In the genomic region with DNA sequence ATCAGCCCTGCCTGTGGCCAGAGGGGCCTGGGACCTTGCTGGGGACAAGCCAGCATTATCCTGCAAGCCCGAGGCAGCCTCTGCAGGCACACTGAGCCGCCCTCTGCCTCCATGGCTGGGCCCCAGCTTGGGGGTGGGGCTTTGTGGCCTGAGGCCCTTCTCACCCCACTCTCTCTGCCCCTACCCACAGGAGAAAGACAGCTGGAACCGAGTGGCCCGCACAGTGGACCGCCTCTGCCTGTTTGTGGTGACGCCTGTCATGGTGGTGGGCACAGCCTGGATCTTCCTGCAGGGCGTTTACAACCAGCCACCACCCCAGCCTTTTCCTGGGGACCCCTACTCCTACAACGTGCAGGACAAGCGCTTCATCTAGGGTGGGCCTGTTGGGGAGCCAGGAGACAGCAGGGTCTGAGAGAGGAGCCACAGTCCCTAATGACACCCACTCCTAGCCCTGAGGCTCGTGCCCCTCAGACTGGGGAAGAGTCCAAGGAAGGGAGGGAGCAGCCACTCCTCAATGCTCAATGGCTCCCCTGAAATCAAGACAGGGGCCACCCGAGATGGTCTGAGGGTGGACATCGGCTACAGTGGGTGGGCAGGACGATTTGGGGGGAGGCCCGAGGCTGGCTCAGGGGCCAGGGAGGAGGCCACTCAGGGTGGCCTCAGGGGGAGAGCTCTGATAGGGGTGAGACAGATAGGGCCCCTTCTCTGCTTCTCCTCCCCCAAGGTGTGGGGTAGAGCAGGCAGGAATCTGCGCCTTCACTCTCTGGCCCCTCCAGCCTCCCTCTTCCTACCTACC, we compare ENCODE assay signal across 17 cellular contexts. TPM values are rescaled to one million over a fixed set of nuclear protein-coding genes. Genes with fewer than 3 reads are reported as not detected.
DNase-seq lines count a peak whose midpoint lies in the region; ATAC-seq and TF ChIP-seq lines count a peak whose summit lies in the region.
"Had no signal": no experiment of that assay in that cellular context is flagged by ENCODE, and none has a peak within 500 bp of the region (broad histone marks: within the 10 kb centered on the region; RNA-seq: fewer than 3 reads in every experiment).

No MANE protein-coding gene starts in this region.

- peaks cover 2% of the 10 kb centered on the region for H3K79me1 ChIP-seq in neuronal stem cell (ENCODE audit: low read depth, low read length)

- no peaks in the 10 kb centered on the region for H4K20me1 ChIP-seq in BLaER1

- WGBS in neuronal stem cell (ENCODE audit: extremely low coverage in 2 of 2, insufficient read length in 2 of 2, insufficient replicate concordance in 1 of 2), 2 donors, result no CpG with 5 or more reads among the region's 15 CpGs

- peaks cover 8% of the 10 kb centered on the region for H3K9me3 ChIP-seq in BLaER1
- H3K9me3 ChIP-seq in neuronal stem cell (replicated peaks in 1 of 2; ENCODE audit: control insufficient read depth in 2 of 2, insufficient read depth in 1 of 2, low read depth in 1 of 2, low read length in 2 of 2), result peaks cover 0 to 2% of the 10 kb centered on the region in 2 donors
- H3K9me3 ChIP-seq: SJCRH30 had no signal

- no peak overlapping the region for H3K4me3 ChIP-seq in BLaER1
- no peak overlapping the region for H3K4me3 ChIP-seq in H7 (ENCODE audit: insufficient read depth, low read depth, low read length)
- H3K4me3 ChIP-seq in neuronal stem cell (ENCODE audit: low read length in 2 of 2), result no peak overlapping the region
- H3K4me3 ChIP-seq: GM23248, SJCRH30 had no signal

- H3K9me3 Mint-ChIP-seq in glutamatergic neuron (ENCODE audit: unreplicated experiment), result no peaks in the 10 kb centered on the region

- peak overlapping the region; percentile 92 for H2AK5ac ChIP-seq in neuronal stem cell (ENCODE audit: low read depth, low read length)

- H4K8ac ChIP-seq in neuronal stem cell (ENCODE audit: low read depth, low read length), result no peak overlapping the region

- H3K9ac ChIP-seq in BLaER1 (no peak overlapping the region), neuronal stem cell (ENCODE audit: low read depth, low read length, poor library complexity) (no peak overlapping the region)
- H3K9ac ChIP-seq: GM23248 had no signal

- peaks cover 4% of the 10 kb centered on the region for H3K27me3 Mint-ChIP-seq in glutamatergic neuron (ENCODE audit: unreplicated experiment)

- H3K27ac ChIP-seq in BLaER1, result peak overlapping the region; percentile 28; the same call in 1 of the 2 replicates
- no peak overlapping the region for H3K27ac ChIP-seq in neuronal stem cell (replicated peaks; ENCODE audit: low read length)
- H3K27ac ChIP-seq: GM23248, SJCRH30 had no signal

- no peaks in the 10 kb centered on the region for H3K27me3 ChIP-seq in BLaER1
- H3K27me3 ChIP-seq in H7 (ENCODE audit: control insufficient read depth, insufficient read depth, low read length), result no peaks in the 10 kb centered on the region
- H3K27me3 ChIP-seq in neuronal stem cell (ENCODE audit: control insufficient read depth in 3 of 3, insufficient read depth in 3 of 3, low read depth in 1 of 3, low read length in 3 of 3), result no peaks in the 10 kb centered on the region
- H3K27me3 ChIP-seq: SJCRH30 had no signal

- no peak overlapping the region for H3K4me3 Mint-ChIP-seq in glutamatergic neuron (ENCODE audit: unreplicated experiment)
- H3K4me3 Mint-ChIP-seq: CD4-positive, alpha-beta memory T cell; HFFc6 had no signal

- peaks cover 3% of the 10 kb centered on the region for H3K36me3 Mint-ChIP-seq in glutamatergic neuron (ENCODE audit: unreplicated experiment)
- H3K36me3 Mint-ChIP-seq: CD4-positive, alpha-beta memory T cell had no signal

- peak overlapping the region; percentile 16 for H2BK12ac ChIP-seq in neuronal stem cell (ENCODE audit: low read length)

- H2AFZ ChIP-seq in neuronal stem cell (ENCODE audit: low read length), result peak overlapping the region; percentile 72
- H2AFZ ChIP-seq: GM23248 had no signal

- no peak overlapping the region for H3K23ac ChIP-seq in neuronal stem cell (ENCODE audit: low read depth, low read length, poor library complexity)

- H2BK15ac ChIP-seq in neuronal stem cell (ENCODE audit: low read length), result no peak overlapping the region

- H4K91ac ChIP-seq in neuronal stem cell (ENCODE audit: low read depth, low read length, poor library complexity), result no peak overlapping the region

- peak overlapping the region; percentile 29 for H2BK5ac ChIP-seq in neuronal stem cell (ENCODE audit: low read length)

- H3K14ac ChIP-seq in neuronal stem cell (ENCODE audit: low read length), result peak overlapping the region; percentile 86

- H3K4ac ChIP-seq in neuronal stem cell (ENCODE audit: low read length), result no peak overlapping the region

- no peak for ATAC-seq in GM21528 (IDR thresholded peaks at IDR 0.05; ENCODE audit: low FRiP score, unreplicated experiment)

- peak; percentile 56 for DNase-seq in H7
- DNase-seq in glutamatergic neuron, result peak; percentile 17
- DNase-seq in neuronal stem cell (ENCODE audit: low spot score), result no peak
- DNase-seq in midbrain (lab: John Stamatoyannopoulos, UW), result no peak
- DNase-seq in GOT3 (lab: John Stamatoyannopoulos, UW), result no peak
- DNase-seq in activated CD4-positive, alpha-beta T cell treated with anti-CD3 and anti-CD28 coated beads, Interleukin-2, amount 50 U/mL, for 48 hours, result no peak
- DNase-seq: ACHN; CD4-positive, alpha-beta memory T cell; DND-41; GDM1; GM23248; HFFc6; NCI-H2029 treated with DMSO at 0.1 percent for 48 hours; NCI-H510A treated with DMSO at 0.1 percent for 48 hours; SJCRH30 had no signal

- H3K4me1 Mint-ChIP-seq in glutamatergic neuron (ENCODE audit: low read depth, unreplicated experiment), result peaks cover 3% of the 10 kb centered on the region

- H3K36me3 ChIP-seq in BLaER1 (no peaks in the 10 kb centered on the region), H7 (replicated peaks; ENCODE audit: control insufficient read depth, insufficient read depth, low read length) (no peaks in the 10 kb centered on the region), neuronal stem cell (replicated peaks in 1 of 2; ENCODE audit: control insufficient read depth in 2 of 2, insufficient read depth in 2 of 2, low read length in 2 of 2) (no peaks in the 10 kb centered on the region)

- H3K27ac Mint-ChIP-seq in glutamatergic neuron (ENCODE audit: unreplicated experiment), result no peak overlapping the region
- H3K27ac Mint-ChIP-seq: HFFc6 had no signal

- H3K4me2 ChIP-seq in BLaER1 (peak overlapping the region; percentile 36), neuronal stem cell (ENCODE audit: insufficient read depth, low read length, poor library complexity, severe bottlenecking) (no peak overlapping the region)

- H3K4me1 ChIP-seq in BLaER1 (peaks cover 65% of the 10 kb centered on the region), neuronal stem cell (ENCODE audit: control insufficient read depth in 2 of 2, insufficient read depth in 1 of 2, low read depth in 1 of 2, low read length in 2 of 2) (peaks cover 6 to 17% of the 10 kb centered on the region in 2 donors)

- peak overlapping the region; percentile 21 for H2BK120ac ChIP-seq in neuronal stem cell (ENCODE audit: low read depth, low read length)

- no peak for TF ChIP-seq CTCF in glutamatergic neuron (IDR thresholded peaks at IDR 0.05; ENCODE audit: partially characterized antibody, unreplicated experiment)

- peak overlapping the region; percentile 24 for H3K18ac ChIP-seq in neuronal stem cell (ENCODE audit: low read length)

RNA-seq across cellular contexts. Expression of a gene that starts 4.4 kb away (rescaled TPM):
- total RNA-seq in H7 (2014; rRNA removed; shearing (Covaris generic)), result not detected in 2 replicates
- total RNA-seq in glutamatergic neuron (ENCODE audit: unreplicated experiment), result 3.5 TPM
- not detected for polyA plus RNA-seq in neuronal stem cell (2013, experiment 1 of 2)
- not detected for polyA plus RNA-seq in neuronal stem cell (2013, experiment 2 of 2)
- total RNA-seq: CD4-positive, alpha-beta memory T cell; GM23248; HFFc6 had no signal
- polyA plus RNA-seq: CD4-positive, alpha-beta memory T cell; GM23248 had no signal

RNA-seq across cellular contexts. Expression of a gene that starts 9.2 kb away (rescaled TPM):
- total RNA-seq in H7 (2014; rRNA removed; shearing (Covaris generic)), result not detected in 2 replicates
- 2.2 TPM for total RNA-seq in glutamatergic neuron (ENCODE audit: unreplicated experiment)
- 0.18 TPM for polyA plus RNA-seq in neuronal stem cell (2013, experiment 1 of 2)
- 0.14 TPM for polyA plus RNA-seq in neuronal stem cell (2013, experiment 2 of 2)
- total RNA-seq: CD4-positive, alpha-beta memory T cell; GM23248; HFFc6 had no signal
- polyA plus RNA-seq: CD4-positive, alpha-beta memory T cell; GM23248 had no signal

RNA-seq across cellular contexts. Expression of a gene that starts 14.9 kb away (rescaled TPM):
- not detected in 2 replicates for total RNA-seq in H7 (2014; rRNA removed; shearing (Covaris generic))
- total RNA-seq in glutamatergic neuron (ENCODE audit: unreplicated experiment), result not detected
- not detected for polyA plus RNA-seq in neuronal stem cell (2013, experiment 1 of 2)
- not detected for polyA plus RNA-seq in neuronal stem cell (2013, experiment 2 of 2)
- total RNA-seq: CD4-positive, alpha-beta memory T cell; GM23248; HFFc6 had no signal
- polyA plus RNA-seq: CD4-positive, alpha-beta memory T cell; GM23248 had no signal

RNA-seq across cellular contexts. Expression of a gene that starts 15.2 kb away (rescaled TPM):
- 5.0 and 8.0 TPM in 2 replicates for total RNA-seq in H7 (2014; rRNA removed; shearing (Covaris generic))
- 12.3 TPM for total RNA-seq in glutamatergic neuron (ENCODE audit: unreplicated experiment)
- polyA plus RNA-seq in neuronal stem cell (2013, experiment 1 of 2), result 10.3 TPM
- 10.3 TPM for polyA plus RNA-seq in neuronal stem cell (2013, experiment 2 of 2)

RNA-seq across cellular contexts. Expression of a gene that starts 15.4 kb away (rescaled TPM):
- 64.6 and 65.3 TPM in 2 replicates for total RNA-seq in H7 (2014; rRNA removed; shearing (Covaris generic))
- total RNA-seq in glutamatergic neuron (ENCODE audit: unreplicated experiment), result 82.9 TPM
- 57.9 TPM for polyA plus RNA-seq in neuronal stem cell (2013, experiment 1 of 2)
- polyA plus RNA-seq in neuronal stem cell (2013, experiment 2 of 2), result 58.5 TPM

Comparison
In these comparisons a context has a peak if more than half of its experiments do, and no peak if none do; other contexts are left out.
1. DNase-seq: peak in H7 (single experiment) and glutamatergic neuron (single experiment); none in neuronal stem cell (single experiment), midbrain (single experiment), GOT3 (single experiment) and activated CD4-positive, alpha-beta T cell treated with anti-CD3 and anti-CD28 coated beads, Interleukin-2, amount 50 U/mL, for 48 hours (0 of 2).